Comparison of ENCODE assay signal across 17 cellular contexts in genomic region chr7:260441-261281, GRCh38. TPM values are rescaled to one million over a fixed set of nuclear protein-coding genes. Genes with fewer than 3 reads are reported as not detected.
DNase-seq lines count a peak whose midpoint lies in the region; ATAC-seq and TF ChIP-seq lines count a peak whose summit lies in the region.
"Had no signal": no experiment of that assay in that cellular context is flagged by ENCODE, and none has a peak within 500 bp of the region (broad histone marks: within the 10 kb centered on the region; RNA-seq: fewer than 3 reads in every experiment).

No MANE protein-coding gene starts in this region.

- 91 to 94% (median 93%) methylated on average over 34 to 35 of the region's 35 CpGs for WGBS in psoas muscle, 3 donors

- intact Hi-C loops in left colon (cut with DNase I, micrococcal nuclease) (no loop called here), psoas muscle (cut with DNase I) (no loop called here)

- peaks cover 2% of the 10 kb centered on the region for H3K4me1 Mint-ChIP-seq in glutamatergic neuron (ENCODE audit: low read depth, unreplicated experiment)

- TF ChIP-seq CTCF in HEK293 (tag by site-specific recombination; IDR thresholded peaks at IDR 0.05) (no peak), glutamatergic neuron (IDR thresholded peaks at IDR 0.05; ENCODE audit: partially characterized antibody, unreplicated experiment) (no peak), psoas muscle (IDR thresholded peaks at IDR 0.05) (no peak)

- no peak overlapping the region for H3K27ac ChIP-seq in HEK293 (ENCODE audit: extremely low read depth, low read depth, low read length)
- no peak overlapping the region for H3K27ac ChIP-seq in psoas muscle
- H3K27ac ChIP-seq: Peyer's patch had no signal

- CTCF ChIA-PET in HEK293 (lab: Yijun Ruan, JAX), result no interaction called here

- no peaks in the 10 kb centered on the region for H3K4me1 ChIP-seq in HEK293 (ENCODE audit: control insufficient read depth, insufficient read depth, low read length)
- H3K4me1 ChIP-seq in psoas muscle, result no peaks in the 10 kb centered on the region
- H3K4me1 ChIP-seq: BE2C had no signal

- no peaks in the 10 kb centered on the region for H3K9me3 ChIP-seq in HEK293 (ENCODE audit: control insufficient read depth, insufficient read depth, low read depth, low read length)
- H3K9me3 ChIP-seq in psoas muscle, result no peaks in the 10 kb centered on the region

- H3K27me3 ChIP-seq in psoas muscle (ENCODE audit: insufficient read depth in 3 of 3, low read length in 2 of 3), result no peaks in the 10 kb centered on the region
- H3K27me3 ChIP-seq: BE2C, Peyer's patch had no signal

- peaks cover 33% of the 10 kb centered on the region for H3K36me3 Mint-ChIP-seq in glutamatergic neuron (ENCODE audit: unreplicated experiment)

- H3K36me3 ChIP-seq in HEK293 (ENCODE audit: control insufficient read depth in 2 of 2, insufficient read depth in 1 of 2, low read length in 2 of 2) (peaks cover 3 to 24% of the 10 kb centered on the region in 2 experiments; a peak in 2 of 3 replicates), psoas muscle (ENCODE audit: insufficient read depth in 1 of 2, low read depth in 1 of 2) (peaks cover 2 to 57% of the 10 kb centered on the region in 2 donors)
- H3K36me3 ChIP-seq: BE2C had no signal

- H3K4me3 ChIP-seq in HEK293 (ENCODE audit: low read depth, low read length), result no peak overlapping the region
- no peak overlapping the region for H3K4me3 ChIP-seq in psoas muscle
- H3K4me3 ChIP-seq: Peyer's patch had no signal

- POLR2A ChIA-PET in HEK293 (lab: Yijun Ruan, JAX), result no interaction called here

- DNase-seq in glutamatergic neuron (peak; percentile 12), left colon (peak; percentile 83), psoas muscle (peak; percentile 13 to 60), NCI-H1436 (lab: John Stamatoyannopoulos, UW) (no peak), hippocampal formation (lab: John Stamatoyannopoulos, UW) (no peak), RPMI8226 (no peak), A172 (ENCODE audit: low spot score) (no peak)
- DNase-seq: BE2C, GOT3, Karpas-422, MM.1S, NCI-H1105 treated with DMSO at 0.1 percent for 48 hours, NCI-H2029 treated with DMSO at 0.1 percent for 48 hours, NCI-H510A treated with DMSO at 0.1 percent for 48 hours had no signal

- H3K27ac Mint-ChIP-seq in glutamatergic neuron (ENCODE audit: unreplicated experiment), result no peak overlapping the region

- peaks cover 38% of the 10 kb centered on the region for H3K27me3 Mint-ChIP-seq in glutamatergic neuron (ENCODE audit: unreplicated experiment)

- ATAC-seq in left colon (peak; percentile 79), psoas muscle (no peak)

- peaks cover 53% of the 10 kb centered on the region for H3K9me3 Mint-ChIP-seq in glutamatergic neuron (ENCODE audit: unreplicated experiment)

- H3K4me3 Mint-ChIP-seq in glutamatergic neuron (ENCODE audit: unreplicated experiment), result no peak overlapping the region

TF ChIP-seq in HEK293, 187 proteins besides CTCF, POLR2A, EP300 and RAD21:
- TF ChIP-seq ZNF645 (tag by site-specific recombination; IDR thresholded peaks at IDR 0.05) (no peak), ZNF24 (tag by site-specific recombination; IDR thresholded peaks at IDR 0.05) (no peak), ZNF426 (tag by site-specific recombination; IDR thresholded peaks at IDR 0.05) (no peak), ZNF549 (tag by site-specific recombination; IDR thresholded peaks at IDR 0.05) (peak; percentile 43; the same call in 1 of the 2 replicates), ZNF623 (tag by site-specific recombination; IDR thresholded peaks at IDR 0.05) (no peak)

RNA-seq across cellular contexts. Expression of gene FOXL3, which starts 29.3 kb away (rescaled TPM):
- total RNA-seq in glutamatergic neuron (ENCODE audit: unreplicated experiment), result not detected
- total RNA-seq in left colon, result under 1 TPM in 1 of 2 donors, not detected in 1; 0.92 TPM
- total RNA-seq in psoas muscle, result not detected
- not detected for polyA plus RNA-seq in psoas muscle
- not detected in 2 replicates for total RNA-seq in A172 (2014; rRNA removed; shearing (Covaris generic))
- total RNA-seq: Peyer's patch had no signal
- polyA plus RNA-seq: AG04450 had no signal

Comparison
In these comparisons a context has a peak if more than half of its experiments do, and no peak if none do; other contexts are left out.
1. DNase-seq: peak in glutamatergic neuron (single experiment), left colon (2 of 2) and psoas muscle (2 of 2); none in NCI-H1436 (single experiment), hippocampal formation (0 of 2), RPMI8226 (single experiment) and A172 (single experiment).